In the genomic region with DNA sequence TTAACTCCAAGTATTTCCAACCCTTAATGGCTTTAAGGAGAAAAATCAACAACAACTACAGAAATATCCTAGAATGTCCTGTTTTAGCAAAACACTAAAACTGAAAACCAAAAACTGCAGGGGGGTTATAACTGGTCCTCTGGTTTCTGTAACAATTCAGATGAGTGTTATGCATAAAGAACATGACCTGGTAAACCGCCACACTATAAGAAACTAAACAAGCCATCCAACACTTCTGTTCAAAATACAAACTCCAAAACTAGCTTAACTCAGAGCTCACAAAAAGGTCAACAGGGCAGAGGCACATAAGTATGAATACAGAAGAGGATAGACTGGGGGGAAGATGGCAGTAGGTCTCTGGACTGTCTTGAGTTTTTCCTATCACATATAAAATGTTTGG, we compare ENCODE assay signal across 20 cellular contexts.
"Had no signal": no experiment of that assay in that cellular context is flagged by ENCODE, and none has a peak within 500 bp of the region (broad histone marks: within the 10 kb centered on the region; RNA-seq: fewer than 3 reads in every experiment).

No MANE protein-coding gene starts in this region.

- H3K36me3 Mint-ChIP-seq: naive thymus-derived CD8-positive, alpha-beta T cell; type B pancreatic cell had no signal

- H3K4me3 ChIP-seq: dorsolateral prefrontal cortex, heart left ventricle, pancreas, suprapubic skin, thyroid gland had no signal

- FAIRE-seq: islet of Langerhans, pancreas, small intestine, urothelium cell line had no signal

- H3K27me3 ChIP-seq: dorsolateral prefrontal cortex, heart left ventricle, pancreas, suprapubic skin, thyroid gland had no signal

- H3K9me3 Mint-ChIP-seq: naive thymus-derived CD8-positive, alpha-beta T cell; type B pancreatic cell had no signal

- H3K27ac ChIP-seq: heart left ventricle, pancreas, suprapubic skin, thyroid gland had no signal

- DNase-seq: cortex of kidney; dorsolateral prefrontal cortex; effector CD8-positive, alpha-beta T cell; foreskin melanocyte; heart left ventricle; hippocampal formation; kidney glomerular epithelial cell; naive thymus-derived CD8-positive, alpha-beta T cell; occipital lobe; pancreas; right cardiac atrium; small intestine; stimulated activated CD4-positive, alpha-beta T cell treated with anti-CD3 and anti-CD28 coated beads, Interleukin-12 subunit alpha, Interleukin-12 subunit beta, amount 100 ng/mL, for 4 hours; stimulated activated naive CD8-positive, alpha-beta T cell treated with anti-CD3 and anti-CD28 coated beads, Interleukin-15, Interleukin-2, amounts not matched to agents 100 U/mL and 50 U/mL, for 24 hours; thyroid gland had no signal

- H3K27ac Mint-ChIP-seq: progenitor cell of endocrine pancreas, type B pancreatic cell had no signal

- ATAC-seq: heart left ventricle; naive thymus-derived CD8-positive, alpha-beta T cell; pancreas; right cardiac atrium; stimulated activated naive CD8-positive, alpha-beta T cell treated with anti-CD3 and anti-CD28 coated beads, Interleukin-15, Interleukin-2, amounts not matched to agents 100 U/mL and 50 U/mL, for 24 hours had no signal

- H3K36me3 ChIP-seq: heart left ventricle, pancreas, suprapubic skin, thyroid gland had no signal

- H3K27me3 Mint-ChIP-seq: naive thymus-derived CD8-positive, alpha-beta T cell; progenitor cell of endocrine pancreas; type B pancreatic cell had no signal

- H3K4me3 Mint-ChIP-seq: type B pancreatic cell had no signal
